1 cellular context compared by ENCODE assay signal in the genomic region with DNA sequence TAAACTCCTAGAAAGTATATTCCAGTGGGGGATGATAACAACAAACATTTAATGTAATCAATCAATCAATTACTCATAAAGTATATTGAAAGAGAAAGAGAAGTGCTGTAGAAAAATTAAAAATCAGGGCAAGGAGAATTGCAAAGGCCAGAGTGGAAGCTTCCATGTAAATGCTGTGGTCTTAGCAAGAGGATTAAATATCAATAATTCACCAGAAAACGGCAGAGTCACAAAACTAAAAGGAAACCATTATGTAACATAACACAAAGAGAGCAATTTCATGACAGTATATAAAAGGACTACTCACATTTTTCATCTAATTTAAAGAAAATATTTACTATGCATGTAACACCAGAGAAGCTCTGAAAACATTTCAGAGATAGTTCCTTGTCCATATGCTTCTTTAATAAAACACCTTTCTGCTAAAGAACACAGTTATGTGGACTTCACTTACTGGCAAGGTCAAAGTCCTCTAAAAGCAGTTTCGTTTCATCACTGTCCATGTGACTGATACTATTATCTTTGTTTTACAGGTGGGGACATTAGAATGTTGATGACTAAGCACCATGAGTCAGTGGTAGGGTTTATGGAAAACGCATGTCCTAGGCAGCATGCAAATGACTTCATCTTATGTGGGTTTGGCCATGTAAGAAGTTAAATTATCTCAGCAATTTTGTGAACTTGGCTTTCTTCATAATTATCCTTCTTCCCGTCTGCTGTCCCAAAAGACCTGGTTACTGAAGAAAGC.
TF ChIP-seq lines count a peak whose summit lies in the region.

No MANE protein-coding gene starts in this region.

TF ChIP-seq in K562, 482 proteins besides CTCF, POLR2A, EP300 and RAD21 (continued from another document and continues in another):
- TF ChIP-seq, protein P1, sequence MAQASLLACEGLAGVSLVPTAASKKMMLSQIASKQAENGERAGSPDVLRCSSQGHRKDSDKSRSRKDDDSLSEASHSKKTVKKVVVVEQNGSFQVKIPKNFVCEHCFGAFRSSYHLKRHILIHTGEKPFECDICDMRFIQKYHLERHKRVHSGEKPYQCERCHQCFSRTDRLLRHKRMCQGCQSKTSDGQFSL (CRISPR knock-in tag; IDR thresholded peaks at IDR 0.05) = no peak
- TF ChIP-seq, protein P1 (tag; IDR thresholded peaks at IDR 0.05) = no peak; a peak in 1 of 4 replicates
- no peak for TF ChIP-seq NR2C2 (CRISPR knock-in tag; IDR thresholded peaks at IDR 0.05)
- TF ChIP-seq NR2C2 (tag; IDR thresholded peaks at IDR 0.05) = peak; percentile 84
- peak; percentile 73; the same call in 1 of the 2 replicates for TF ChIP-seq STAT5A (IDR thresholded peaks at IDR 0.05; ENCODE audit: borderline replicate concordance, low read length)
- no peak for TF ChIP-seq ETS2 (tag; IDR thresholded peaks at IDR 0.05; ENCODE audit: borderline replicate concordance, poor library complexity, severe bottlenecking)
- peak; percentile 90 for TF ChIP-seq TEAD4 (IDR thresholded peaks at IDR 0.05; ENCODE audit: low read length)
- TF ChIP-seq TEAD4 (CRISPR knock-in tag; IDR thresholded peaks at IDR 0.05; ENCODE audit: borderline replicate concordance) = no peak
- peak in 1 of 2 experiments; percentile 31; a peak in 1 of 3 replicates for TF ChIP-seq CBX3 (IDR thresholded peaks at IDR 0.05; ENCODE audit: borderline replicate concordance in 1 of 2, low read length in 2 of 2)
- no peak for TF ChIP-seq SRF (CRISPR knock-in tag; IDR thresholded peaks at IDR 0.05)
- no peak for TF ChIP-seq HDAC8 (tag; IDR thresholded peaks at IDR 0.05)
- no peak for TF ChIP-seq BRD9 (IDR thresholded peaks at IDR 0.05; ENCODE audit: low read depth, partially characterized antibody)
- TF ChIP-seq ARID2 (IDR thresholded peaks at IDR 0.05) = no peak
- TF ChIP-seq ZNF766 (CRISPR knock-in tag; conservative IDR thresholded peaks at IDR 0.05) = peak; percentile 64
- TF ChIP-seq YY1 (IDR thresholded peaks at IDR 0.05; ENCODE audit: borderline replicate concordance in 1 of 3, control insufficient read depth in 1 of 3, extremely low read depth in 1 of 3, insufficient read depth in 3 of 3, insufficient read length in 1 of 3, insufficient replicate concordance in 2 of 3, low read depth in 1 of 3, low read length in 2 of 3) = no peak
- TF ChIP-seq, protein P2, sequence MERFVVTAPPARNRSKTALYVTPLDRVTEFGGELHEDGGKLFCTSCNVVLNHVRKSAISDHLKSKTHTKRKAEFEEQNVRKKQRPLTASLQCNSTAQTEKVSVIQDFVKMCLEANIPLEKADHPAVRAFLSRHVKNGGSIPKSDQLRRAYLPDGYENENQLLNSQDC (CRISPR knock-in tag; IDR thresholded peaks at IDR 0.05) = no peak
- peak; percentile 91 for TF ChIP-seq MAFF (IDR thresholded peaks at IDR 0.05; ENCODE audit: low read length)
- TF ChIP-seq, protein P3, sequence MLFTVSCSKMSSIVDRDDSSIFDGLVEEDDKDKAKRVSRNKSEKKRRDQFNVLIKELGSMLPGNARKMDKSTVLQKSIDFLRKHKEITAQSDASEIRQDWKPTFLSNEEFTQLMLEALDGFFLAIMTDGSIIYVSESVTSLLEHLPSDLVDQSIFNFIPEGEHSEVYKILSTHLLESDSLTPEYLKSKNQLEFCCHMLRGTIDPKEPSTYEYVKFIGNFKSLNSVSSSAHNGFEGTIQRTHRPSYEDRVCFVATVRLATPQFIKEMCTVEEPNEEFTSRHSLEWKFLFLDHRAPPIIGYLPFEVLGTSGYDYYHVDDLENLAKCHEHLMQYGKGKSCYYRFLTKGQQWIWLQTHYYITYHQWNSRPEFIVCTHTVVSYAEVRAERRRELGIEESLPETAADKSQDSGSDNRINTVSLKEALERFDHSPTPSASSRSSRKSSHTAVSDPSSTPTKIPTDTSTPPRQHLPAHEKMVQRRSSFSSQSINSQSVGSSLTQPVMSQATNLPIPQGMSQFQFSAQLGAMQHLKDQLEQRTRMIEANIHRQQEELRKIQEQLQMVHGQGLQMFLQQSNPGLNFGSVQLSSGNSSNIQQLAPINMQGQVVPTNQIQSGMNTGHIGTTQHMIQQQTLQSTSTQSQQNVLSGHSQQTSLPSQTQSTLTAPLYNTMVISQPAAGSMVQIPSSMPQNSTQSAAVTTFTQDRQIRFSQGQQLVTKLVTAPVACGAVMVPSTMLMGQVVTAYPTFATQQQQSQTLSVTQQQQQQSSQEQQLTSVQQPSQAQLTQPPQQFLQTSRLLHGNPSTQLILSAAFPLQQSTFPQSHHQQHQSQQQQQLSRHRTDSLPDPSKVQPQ (CRISPR knock-in tag; IDR thresholded peaks at IDR 0.05; ENCODE audit: borderline replicate concordance) = no peak
- peak; percentile 83 for TF ChIP-seq RAD51 (IDR thresholded peaks at IDR 0.05; ENCODE audit: borderline replicate concordance, low read depth)
- TF ChIP-seq LARP7 (IDR thresholded peaks at IDR 0.05) = no peak
- TF ChIP-seq, protein P4, sequence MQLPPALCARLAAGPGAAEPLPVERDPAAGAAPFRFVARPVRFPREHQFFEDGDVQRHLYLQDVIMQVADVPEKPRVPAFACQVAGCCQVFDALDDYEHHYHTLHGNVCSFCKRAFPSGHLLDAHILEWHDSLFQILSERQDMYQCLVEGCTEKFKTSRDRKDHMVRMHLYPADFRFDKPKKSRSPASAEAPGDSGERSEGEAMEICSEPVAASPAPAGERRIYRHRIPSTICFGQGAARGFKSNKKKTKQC (CRISPR knock-in tag; IDR thresholded peaks at IDR 0.05) = no peak
- no peak for TF ChIP-seq U2AF2 (optimal IDR thresholded peaks at IDR 0.05; ENCODE audit: low read depth, low read length)
- no peak for TF ChIP-seq ZFP1 (CRISPR knock-in tag; IDR thresholded peaks at IDR 0.05)
- no peak for TF ChIP-seq TAF1 (IDR thresholded peaks at IDR 0.05; ENCODE audit: control insufficient read depth, extremely low read depth, insufficient read depth, low read length, severe bottlenecking)
- TF ChIP-seq FOSL1 (tag; conservative IDR thresholded peaks at IDR 0.05) = peak; percentile 98
- peak; percentile 92 for TF ChIP-seq MAFK (IDR thresholded peaks at IDR 0.05; ENCODE audit: low read length)
- no peak for TF ChIP-seq KLF16 (IDR thresholded peaks at IDR 0.05)
- TF ChIP-seq SMAD3 (CRISPR knock-in tag; conservative IDR thresholded peaks at IDR 0.05) = no peak
- TF ChIP-seq ZNF124 (CRISPR knock-in tag; IDR thresholded peaks at IDR 0.05) = no peak
- TF ChIP-seq SOX6 (IDR thresholded peaks at IDR 0.05) = peak; percentile 71
- no peak for TF ChIP-seq NELFE (IDR thresholded peaks at IDR 0.05; ENCODE audit: insufficient read depth, insufficient read length)
- TF ChIP-seq DMBX1 (CRISPR knock-in tag; IDR thresholded peaks at IDR 0.05; ENCODE audit: borderline replicate concordance) = no peak
- no peak for TF ChIP-seq TSC22D4 (tag; IDR thresholded peaks at IDR 0.05)
- TF ChIP-seq NR2C1 (IDR thresholded peaks at IDR 0.05) = peak; percentile 72
- TF ChIP-seq NR2C1 (tag; IDR thresholded peaks at IDR 0.05) = peak; percentile 73
- TF ChIP-seq XRCC5 (IDR thresholded peaks at IDR 0.05; ENCODE audit: low read depth, low read length) = no peak
- TF ChIP-seq TGIF2 (CRISPR knock-in tag; IDR thresholded peaks at IDR 0.05) = no peak
- TF ChIP-seq TRIM24 (IDR thresholded peaks at IDR 0.05) = peak; percentile 67 to 82; a peak in 3 of 4 replicates
- TF ChIP-seq KLF1 (tag; IDR thresholded peaks at IDR 0.05) = no peak
- TF ChIP-seq, protein P5, sequence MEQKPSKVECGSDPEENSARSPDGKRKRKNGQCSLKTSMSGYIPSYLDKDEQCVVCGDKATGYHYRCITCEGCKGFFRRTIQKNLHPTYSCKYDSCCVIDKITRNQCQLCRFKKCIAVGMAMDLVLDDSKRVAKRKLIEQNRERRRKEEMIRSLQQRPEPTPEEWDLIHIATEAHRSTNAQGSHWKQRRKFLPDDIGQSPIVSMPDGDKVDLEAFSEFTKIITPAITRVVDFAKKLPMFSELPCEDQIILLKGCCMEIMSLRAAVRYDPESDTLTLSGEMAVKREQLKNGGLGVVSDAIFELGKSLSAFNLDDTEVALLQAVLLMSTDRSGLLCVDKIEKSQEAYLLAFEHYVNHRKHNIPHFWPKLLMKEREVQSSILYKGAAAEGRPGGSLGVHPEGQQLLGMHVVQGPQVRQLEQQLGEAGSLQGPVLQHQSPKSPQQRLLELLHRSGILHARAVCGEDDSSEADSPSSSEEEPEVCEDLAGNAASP (IDR thresholded peaks at IDR 0.05) = no peak
- no peak for TF ChIP-seq RBM15 (IDR thresholded peaks at IDR 0.05; ENCODE audit: insufficient read depth, low read length)
- no peak for TF ChIP-seq ETV5 (CRISPR knock-in tag; IDR thresholded peaks at IDR 0.05; ENCODE audit: low read depth)
- no peak for TF ChIP-seq THRAP3 (IDR thresholded peaks at IDR 0.05; ENCODE audit: borderline replicate concordance)
- no peak for TF ChIP-seq CBX5 (IDR thresholded peaks at IDR 0.05; ENCODE audit: borderline replicate concordance, low read depth)
- TF ChIP-seq, protein P6, sequence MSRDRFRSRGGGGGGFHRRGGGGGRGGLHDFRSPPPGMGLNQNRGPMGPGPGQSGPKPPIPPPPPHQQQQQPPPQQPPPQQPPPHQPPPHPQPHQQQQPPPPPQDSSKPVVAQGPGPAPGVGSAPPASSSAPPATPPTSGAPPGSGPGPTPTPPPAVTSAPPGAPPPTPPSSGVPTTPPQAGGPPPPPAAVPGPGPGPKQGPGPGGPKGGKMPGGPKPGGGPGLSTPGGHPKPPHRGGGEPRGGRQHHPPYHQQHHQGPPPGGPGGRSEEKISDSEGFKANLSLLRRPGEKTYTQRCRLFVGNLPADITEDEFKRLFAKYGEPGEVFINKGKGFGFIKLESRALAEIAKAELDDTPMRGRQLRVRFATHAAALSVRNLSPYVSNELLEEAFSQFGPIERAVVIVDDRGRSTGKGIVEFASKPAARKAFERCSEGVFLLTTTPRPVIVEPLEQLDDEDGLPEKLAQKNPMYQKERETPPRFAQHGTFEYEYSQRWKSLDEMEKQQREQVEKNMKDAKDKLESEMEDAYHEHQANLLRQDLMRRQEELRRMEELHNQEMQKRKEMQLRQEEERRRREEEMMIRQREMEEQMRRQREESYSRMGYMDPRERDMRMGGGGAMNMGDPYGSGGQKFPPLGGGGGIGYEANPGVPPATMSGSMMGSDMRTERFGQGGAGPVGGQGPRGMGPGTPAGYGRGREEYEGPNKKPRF (IDR thresholded peaks at IDR 0.05; ENCODE audit: low read depth, low read length) = no peak
- no peak for TF ChIP-seq SUPT5H (IDR thresholded peaks at IDR 0.05)
- TF ChIP-seq CXXC5 (CRISPR knock-in tag; IDR thresholded peaks at IDR 0.05) = no peak
- TF ChIP-seq NFYB (IDR thresholded peaks at IDR 0.05; ENCODE audit: extremely low read depth, insufficient read length) = no peak
- no peak for TF ChIP-seq SREBF2 (CRISPR knock-in tag; IDR thresholded peaks at IDR 0.05)
- TF ChIP-seq ZNF263 (CRISPR knock-in tag; IDR thresholded peaks at IDR 0.05; ENCODE audit: borderline replicate concordance) = no peak
- TF ChIP-seq, protein P7, sequence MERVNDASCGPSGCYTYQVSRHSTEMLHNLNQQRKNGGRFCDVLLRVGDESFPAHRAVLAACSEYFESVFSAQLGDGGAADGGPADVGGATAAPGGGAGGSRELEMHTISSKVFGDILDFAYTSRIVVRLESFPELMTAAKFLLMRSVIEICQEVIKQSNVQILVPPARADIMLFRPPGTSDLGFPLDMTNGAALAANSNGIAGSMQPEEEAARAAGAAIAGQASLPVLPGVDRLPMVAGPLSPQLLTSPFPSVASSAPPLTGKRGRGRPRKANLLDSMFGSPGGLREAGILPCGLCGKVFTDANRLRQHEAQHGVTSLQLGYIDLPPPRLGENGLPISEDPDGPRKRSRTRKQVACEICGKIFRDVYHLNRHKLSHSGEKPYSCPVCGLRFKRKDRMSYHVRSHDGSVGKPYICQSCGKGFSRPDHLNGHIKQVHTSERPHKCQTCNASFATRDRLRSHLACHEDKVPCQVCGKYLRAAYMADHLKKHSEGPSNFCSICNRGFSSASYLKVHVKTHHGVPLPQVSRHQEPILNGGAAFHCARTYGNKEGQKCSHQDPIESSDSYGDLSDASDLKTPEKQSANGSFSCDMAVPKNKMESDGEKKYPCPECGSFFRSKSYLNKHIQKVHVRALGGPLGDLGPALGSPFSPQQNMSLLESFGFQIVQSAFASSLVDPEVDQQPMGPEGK (CRISPR knock-in tag; IDR thresholded peaks at IDR 0.05; ENCODE audit: borderline replicate concordance) = no peak
- TF ChIP-seq CBFA2T2 (conservative IDR thresholded peaks at IDR 0.05) = peak; percentile 75
- TF ChIP-seq, protein P8, sequence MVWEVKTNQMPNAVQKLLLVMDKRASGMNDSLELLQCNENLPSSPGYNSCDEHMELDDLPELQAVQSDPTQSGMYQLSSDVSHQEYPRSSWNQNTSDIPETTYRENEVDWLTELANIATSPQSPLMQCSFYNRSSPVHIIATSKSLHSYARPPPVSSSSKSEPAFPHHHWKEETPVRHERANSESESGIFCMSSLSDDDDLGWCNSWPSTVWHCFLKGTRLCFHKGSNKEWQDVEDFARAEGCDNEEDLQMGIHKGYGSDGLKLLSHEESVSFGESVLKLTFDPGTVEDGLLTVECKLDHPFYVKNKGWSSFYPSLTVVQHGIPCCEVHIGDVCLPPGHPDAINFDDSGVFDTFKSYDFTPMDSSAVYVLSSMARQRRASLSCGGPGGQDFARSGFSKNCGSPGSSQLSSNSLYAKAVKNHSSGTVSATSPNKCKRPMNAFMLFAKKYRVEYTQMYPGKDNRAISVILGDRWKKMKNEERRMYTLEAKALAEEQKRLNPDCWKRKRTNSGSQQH (CRISPR knock-in tag; IDR thresholded peaks at IDR 0.05) = no peak
- peak; percentile 40 for TF ChIP-seq MEIS2 (IDR thresholded peaks at IDR 0.05; ENCODE audit: partially characterized antibody)
- TF ChIP-seq ZNF146 (CRISPR knock-in tag; IDR thresholded peaks at IDR 0.05; ENCODE audit: unreplicated experiment) = no peak
- peak; percentile 93 for TF ChIP-seq ATF7 (IDR thresholded peaks at IDR 0.05)
- TF ChIP-seq ZNF197 (CRISPR knock-in tag; IDR thresholded peaks at IDR 0.05; ENCODE audit: low read depth) = 0 out of 2 replicates have a peak, but pooled peaks have one; percentile 45
- peak; percentile 97 for TF ChIP-seq JUND (IDR thresholded peaks at IDR 0.05; ENCODE audit: borderline replicate concordance, low read depth, low read length)
- peak; percentile 99 for TF ChIP-seq JUND (tag; IDR thresholded peaks at IDR 0.05; ENCODE audit: borderline replicate concordance, low read depth, low read length)
- no peak for TF ChIP-seq SIN3A (IDR thresholded peaks at IDR 0.05; ENCODE audit: borderline replicate concordance in 2 of 2, control insufficient read depth in 1 of 2, low read depth in 2 of 2, low read length in 2 of 2)
- no peak for TF ChIP-seq ZNF507 (tag; conservative IDR thresholded peaks at IDR 0.05)
- no peak for TF ChIP-seq ARHGAP35 (IDR thresholded peaks at IDR 0.05; ENCODE audit: partially characterized antibody)
- no peak for TF ChIP-seq NFE2L1 (tag; IDR thresholded peaks at IDR 0.05; ENCODE audit: borderline replicate concordance, low read depth)
- TF ChIP-seq, protein P9, sequence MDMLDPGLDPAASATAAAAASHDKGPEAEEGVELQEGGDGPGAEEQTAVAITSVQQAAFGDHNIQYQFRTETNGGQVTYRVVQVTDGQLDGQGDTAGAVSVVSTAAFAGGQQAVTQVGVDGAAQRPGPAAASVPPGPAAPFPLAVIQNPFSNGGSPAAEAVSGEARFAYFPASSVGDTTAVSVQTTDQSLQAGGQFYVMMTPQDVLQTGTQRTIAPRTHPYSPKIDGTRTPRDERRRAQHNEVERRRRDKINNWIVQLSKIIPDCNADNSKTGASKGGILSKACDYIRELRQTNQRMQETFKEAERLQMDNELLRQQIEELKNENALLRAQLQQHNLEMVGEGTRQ (CRISPR knock-in tag; IDR thresholded peaks at IDR 0.05) = peak; percentile 64; the same call in 1 of the 2 replicates
